Comparison of ENCODE assay signal across 19 cellular contexts in the genomic region with DNA sequence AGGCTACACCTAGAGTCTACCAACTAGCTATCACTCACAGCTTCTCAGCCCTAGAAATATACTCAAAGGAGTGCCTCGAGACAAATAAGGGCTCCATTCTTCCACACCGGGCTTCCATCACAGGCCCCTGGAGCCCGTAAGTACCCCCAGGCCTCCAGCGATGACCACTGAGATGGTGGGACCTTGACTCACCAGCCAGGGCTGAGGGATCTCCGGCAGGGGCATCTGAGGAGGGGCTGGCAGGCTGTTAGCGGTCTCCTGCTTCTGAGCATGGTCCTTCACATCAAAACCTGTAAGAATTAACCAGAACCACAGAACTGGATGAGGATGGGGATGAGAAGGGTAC.
A peak's percentile ranks its signal among the peaks of the same experiment; 100 is the strongest.
DNase-seq lines count a peak whose midpoint lies in the region; ATAC-seq and TF ChIP-seq lines count a peak whose summit lies in the region.
"Had no signal": no experiment of that assay in that cellular context is flagged by ENCODE, and none has a peak within 500 bp of the region (broad histone marks: within the 10 kb centered on the region; RNA-seq: fewer than 3 reads in every experiment).

No MANE protein-coding gene starts in this region.

- H3K36me3 Mint-ChIP-seq in activated naive CD4-positive, alpha-beta T cell treated with anti-CD3 and anti-CD28 coated beads, Interleukin-2, amount 10 ng/mL, durations not matched to agents 7 days and 5 days = peaks cover 18% of the 10 kb centered on the region
- H3K36me3 Mint-ChIP-seq in T-cell (peaks cover 24% of the 10 kb centered on the region), chondrocyte (ENCODE audit: low read depth) (peaks cover 31% of the 10 kb centered on the region)
- H3K36me3 Mint-ChIP-seq in stimulated activated effector memory CD8-positive, alpha-beta T cell treated with anti-CD3 and anti-CD28 coated beads, Interleukin-12 subunit alpha, Interleukin-12 subunit beta, amount 100 ng/mL, for 72 hours = peaks cover 42% of the 10 kb centered on the region

- no peak for DNase-seq in activated naive CD4-positive, alpha-beta T cell treated with anti-CD3 and anti-CD28 coated beads, Interleukin-2, amount 10 ng/mL, durations not matched to agents 7 days and 5 days
- DNase-seq in activated naive CD4-positive, alpha-beta T cell treated with anti-CD3 and anti-CD28 coated beads, Interleukin-2, amount 50 U/mL, for 16 hours = no peak
- no peak for DNase-seq in T-cell
- no peak for DNase-seq in brain microvascular endothelial cell
- no peak for DNase-seq in stimulated activated effector memory CD8-positive, alpha-beta T cell treated with anti-CD3 and anti-CD28 coated beads, Interleukin-12 subunit alpha, Interleukin-12 subunit beta, amount 100 ng/mL, for 72 hours (ENCODE audit: low spot score in 2 of 2)
- no peak for DNase-seq in chondrocyte (ENCODE audit: low spot score)
- DNase-seq in NCI-H146 treated with DMSO at 0.1 percent for 48 hours (lab: John Stamatoyannopoulos, UW; ENCODE audit: unreplicated experiment) = no peak
- DNase-seq: activated effector memory CD4-positive, alpha-beta T cell treated with anti-CD3 and anti-CD28 coated beads, Interleukin-2, amount 50 U/mL, for 16 hours; Caco-2; colonic mucosa; foreskin keratinocyte; naive B cell; NCI-H1694 treated with DMSO at 0.1 percent for 48 hours; PC-9; stimulated activated CD4-positive, alpha-beta T cell treated with anti-CD3 and anti-CD28 coated beads, Interleukin-1b, Interleukin-23, amount 100 ng/mL, for 48 hours; transverse colon had no signal

- ATAC-seq in T-cell (replicated peaks in 1 of 4) (no peak), GM21360 (IDR thresholded peaks at IDR 0.05; ENCODE audit: unreplicated experiment) (no peak)
- no peak for ATAC-seq in stimulated activated effector memory CD8-positive, alpha-beta T cell treated with anti-CD3 and anti-CD28 coated beads, Interleukin-12 subunit alpha, Interleukin-12 subunit beta, amount 100 ng/mL, for 72 hours
- ATAC-seq: foreskin keratinocyte, K562 had no signal

- CTCF ChIA-PET in activated naive CD4-positive, alpha-beta T cell treated with anti-CD3 and anti-CD28 coated beads, Interleukin-2, amount 10 ng/mL, durations not matched to agents 7 days and 5 days (lab: Charles Lee) = interaction anchor here (0.8 to 1.9 kb wide), 6 partner anchors 13 to 99 kb away, joined by 3 to 10 read pairs (median 4); no protein-coding TSS in a partner anchor
- CTCF ChIA-PET in T-cell (lab: Charles Lee) = interaction anchor here in 1 of 2 donors (0.5 to 0.7 kb wide), 3 partner anchors 65 to 121 kb away, joined by 3 to 5 read pairs (median 4); no protein-coding TSS in a partner anchor

- TF ChIP-seq CTCF in brain microvascular endothelial cell (IDR thresholded peaks at IDR 0.05; ENCODE audit: low read depth, low read length, missing control alignments) (no peak), chondrocyte (IDR thresholded peaks at IDR 0.05) (no peak)

- H3K27ac ChIP-seq in brain microvascular endothelial cell = peak overlapping the region; percentile 60
- H3K27ac ChIP-seq: colonic mucosa, foreskin keratinocyte had no signal

- peaks cover 6% of the 10 kb centered on the region for H3K9me3 Mint-ChIP-seq in activated naive CD4-positive, alpha-beta T cell treated with anti-CD3 and anti-CD28 coated beads, Interleukin-2, amount 10 ng/mL, durations not matched to agents 7 days and 5 days
- peaks cover 5 to 8% (median 6%) of the 10 kb centered on the region in 3 donors for H3K9me3 Mint-ChIP-seq in T-cell
- H3K9me3 Mint-ChIP-seq in stimulated activated effector memory CD8-positive, alpha-beta T cell treated with anti-CD3 and anti-CD28 coated beads, Interleukin-12 subunit alpha, Interleukin-12 subunit beta, amount 100 ng/mL, for 72 hours = peaks cover 6% of the 10 kb centered on the region
- peaks cover 7% of the 10 kb centered on the region for H3K9me3 Mint-ChIP-seq in chondrocyte (ENCODE audit: low read depth)

- H3K4me3 ChIP-seq in brain microvascular endothelial cell (ENCODE audit: low read depth, low read length) = no peak overlapping the region
- H3K4me3 ChIP-seq: colonic mucosa, K562, PC-9, transverse colon had no signal

- H3K4me1 Mint-ChIP-seq in activated naive CD4-positive, alpha-beta T cell treated with anti-CD3 and anti-CD28 coated beads, Interleukin-2, amount 10 ng/mL, durations not matched to agents 7 days and 5 days = peaks cover 33% of the 10 kb centered on the region
- H3K4me1 Mint-ChIP-seq in T-cell (peaks cover 20 to 38% (median 30%) of the 10 kb centered on the region in 3 donors), chondrocyte (ENCODE audit: low read depth) (peaks cover 76% of the 10 kb centered on the region)
- peaks cover 37% of the 10 kb centered on the region for H3K4me1 Mint-ChIP-seq in stimulated activated effector memory CD8-positive, alpha-beta T cell treated with anti-CD3 and anti-CD28 coated beads, Interleukin-12 subunit alpha, Interleukin-12 subunit beta, amount 100 ng/mL, for 72 hours

- H3K36me3 ChIP-seq in brain microvascular endothelial cell (replicated peaks) = peaks cover 58% of the 10 kb centered on the region
- H3K36me3 ChIP-seq: colonic mucosa had no signal

- peaks cover 4% of the 10 kb centered on the region for H3K27me3 Mint-ChIP-seq in activated naive CD4-positive, alpha-beta T cell treated with anti-CD3 and anti-CD28 coated beads, Interleukin-2, amount 10 ng/mL, durations not matched to agents 7 days and 5 days
- H3K27me3 Mint-ChIP-seq in T-cell (peaks cover 0 to 1% of the 10 kb centered on the region in 2 donors), chondrocyte (ENCODE audit: low read depth) (no peaks in the 10 kb centered on the region)
- H3K27me3 Mint-ChIP-seq: stimulated activated naive CD8-positive, alpha-beta T cell treated with anti-CD3 and anti-CD28 coated beads, Interleukin-15, Interleukin-2, amounts not matched to agents 100 ng/mL and 50 ng/mL, for 24 hours had no signal

- in situ Hi-C loops in brain microvascular endothelial cell (cut with HindIII; ENCODE audit: low pct_ligation_motif_present, low sequenced_read_pairs) = no loop called here

- H3K4me3 Mint-ChIP-seq in activated naive CD4-positive, alpha-beta T cell treated with anti-CD3 and anti-CD28 coated beads, Interleukin-2, amount 10 ng/mL, durations not matched to agents 7 days and 5 days = no peak overlapping the region
- peak overlapping the region in 1 of 3 donors; percentile 27 for H3K4me3 Mint-ChIP-seq in T-cell
- H3K4me3 Mint-ChIP-seq in stimulated activated effector memory CD8-positive, alpha-beta T cell treated with anti-CD3 and anti-CD28 coated beads, Interleukin-12 subunit alpha, Interleukin-12 subunit beta, amount 100 ng/mL, for 72 hours = peak overlapping the region; percentile 16
- H3K4me3 Mint-ChIP-seq in chondrocyte (ENCODE audit: unreplicated experiment) = no peak overlapping the region
- H3K4me3 Mint-ChIP-seq: stimulated activated naive CD8-positive, alpha-beta T cell treated with anti-CD3 and anti-CD28 coated beads, Interleukin-15, Interleukin-2, amounts not matched to agents 100 ng/mL and 50 ng/mL, for 24 hours had no signal

- H3K27ac Mint-ChIP-seq in activated naive CD4-positive, alpha-beta T cell treated with anti-CD3 and anti-CD28 coated beads, Interleukin-2, amount 10 ng/mL, durations not matched to agents 7 days and 5 days = peak overlapping the region; percentile 84
- H3K27ac Mint-ChIP-seq in T-cell (peak overlapping the region; percentile 80 to 88), chondrocyte (ENCODE audit: unreplicated experiment) (no peak overlapping the region)
- peak overlapping the region; percentile 67 for H3K27ac Mint-ChIP-seq in stimulated activated effector memory CD8-positive, alpha-beta T cell treated with anti-CD3 and anti-CD28 coated beads, Interleukin-12 subunit alpha, Interleukin-12 subunit beta, amount 100 ng/mL, for 72 hours

- POLR2A ChIA-PET in T-cell (lab: Charles Lee) = no interaction called here

- H3K27me3 ChIP-seq in brain microvascular endothelial cell (replicated peaks) = no peaks in the 10 kb centered on the region
- H3K27me3 ChIP-seq: colonic mucosa, foreskin keratinocyte, transverse colon had no signal
